30 cellular contexts compared by ENCODE assay signal in genomic region chr21:43298546-43299440, GRCh38.
DNase-seq lines count a peak whose midpoint lies in the region; ATAC-seq and TF ChIP-seq lines count a peak whose summit lies in the region.
"Had no signal": no experiment of that assay in that cellular context is flagged by ENCODE, and none has a peak within 500 bp of the region (broad histone marks: within the 10 kb centered on the region; RNA-seq: fewer than 3 reads in every experiment).

No MANE protein-coding gene starts in this region.

- no peak overlapping the region for H2AK5ac ChIP-seq in trophoblast cell (ENCODE audit: low read length)

- H3K18ac ChIP-seq in trophoblast cell (ENCODE audit: low read length): no peak overlapping the region

- H2BK12ac ChIP-seq in trophoblast cell (ENCODE audit: low read length): no peak overlapping the region

- H4K12ac ChIP-seq in trophoblast cell (ENCODE audit: low read depth, low read length): no peak overlapping the region

- peaks cover 66% of the 10 kb centered on the region for H3K4me1 ChIP-seq in BLaER1
- H3K4me1 ChIP-seq in trophoblast cell (ENCODE audit: control insufficient read depth in 1 of 2, insufficient read depth in 2 of 2, low read length in 2 of 2): peaks cover 0 to 5% of the 10 kb centered on the region in 2 experiments
- H3K4me1 ChIP-seq in left lung: no peaks in the 10 kb centered on the region
- H3K4me1 ChIP-seq: ascending aorta, Peyer's patch, psoas muscle had no signal

- POLR2A ChIA-PET in RWPE1 (lab: Yijun Ruan, JAX; ENCODE audit: low non-redundant PET): no interaction called here

- no peak overlapping the region for H2BK5ac ChIP-seq in trophoblast cell (ENCODE audit: low read depth, low read length, poor library complexity)

- H3K23ac ChIP-seq in trophoblast cell (ENCODE audit: low read length): no peak overlapping the region

- DNase-seq in RWPE1 (ENCODE audit: low spot score) (no peak), left cardiac atrium (peak; percentile 16), trophoblast cell (no peak), left lung (no peak), NCI-H748 (lab: John Stamatoyannopoulos, UW; ENCODE audit: unreplicated experiment) (no peak), NCI-H1436 treated with DMSO at 0.1 percent for 48 hours (lab: John Stamatoyannopoulos, UW) (no peak)
- DNase-seq: activated CD4-positive, alpha-beta T cell treated with anti-CD3 and anti-CD28 coated beads, Interleukin-2, amount 50 U/mL, for 1 hour; activated effector memory CD4-positive, alpha-beta T cell treated with anti-CD3 and anti-CD28 coated beads, Interleukin-2, amount 50 U/mL, for 16 hours; activated T-cell treated with anti-CD3 and anti-CD28 coated beads, Interleukin-2, amount 50 U/mL, for 24 hours; central memory CD4-positive, alpha-beta T cell; effector memory CD8-positive, alpha-beta T cell; EL; HCEC 1CT; IMR-90; NCI-H1694; NCI-H446 treated with DMSO at 0.1 percent for 48 hours; NCI-H82; occipital lobe; Peyer's patch; stimulated activated CD4-positive, alpha-beta T cell treated with anti-CD3 and anti-CD28 coated beads, Interleukin-15, amount 100 ng/mL, for 24 hours; stimulated activated CD4-positive, alpha-beta T cell treated with anti-CD3 and anti-CD28 coated beads, Interleukin-4, amount 100 ng/mL, for 4 hours; T1000; WERI-Rb-1 had no signal

- no peaks in the 10 kb centered on the region for H3K79me2 ChIP-seq in trophoblast cell (ENCODE audit: control insufficient read depth, insufficient read depth, low read length, poor library complexity)

- no peak overlapping the region for H3K9ac ChIP-seq in BLaER1
- no peak overlapping the region for H3K9ac ChIP-seq in trophoblast cell (ENCODE audit: low read length)

- no peak overlapping the region for H2AFZ ChIP-seq in trophoblast cell (ENCODE audit: insufficient read depth, low read length, poor library complexity)

- H4K20me1 ChIP-seq in BLaER1: 0 out of 2 replicates have a peak, but pooled peaks cover 5% of the 10 kb centered on the region

- no peaks in the 10 kb centered on the region for H3K79me1 ChIP-seq in trophoblast cell (ENCODE audit: low read length)

- H3K36me3 ChIP-seq in BLaER1 (no peaks in the 10 kb centered on the region), trophoblast cell (ENCODE audit: control insufficient read depth in 1 of 2, insufficient read depth in 2 of 2, low read length in 2 of 2) (no peaks in the 10 kb centered on the region), left lung (no peaks in the 10 kb centered on the region)
- H3K36me3 ChIP-seq: ascending aorta, Peyer's patch, suprapubic skin, vagina, WERI-Rb-1 had no signal

- H3K27ac ChIP-seq in BLaER1 (0 out of 2 replicates have a peak overlapping the region, but pooled peaks have one; percentile 12), RWPE1 (peak overlapping the region; percentile 87), trophoblast cell (ENCODE audit: low read depth, low read length) (no peak overlapping the region), left lung (no peak overlapping the region)
- H3K27ac ChIP-seq: ascending aorta, Peyer's patch, psoas muscle, suprapubic skin, vagina, WERI-Rb-1 had no signal

- no peak overlapping the region for H3K14ac ChIP-seq in trophoblast cell (ENCODE audit: low read length)

- H3K4me3 ChIP-seq in BLaER1: no peak overlapping the region
- H3K4me3 ChIP-seq in trophoblast cell (ENCODE audit: low read depth, low read length): peak overlapping the region; percentile 49
- no peak overlapping the region for H3K4me3 ChIP-seq in left lung
- H3K4me3 ChIP-seq: ascending aorta, Peyer's patch, psoas muscle, suprapubic skin, vagina had no signal

- WGBS in trophoblast cell (ENCODE audit: extremely low coverage, insufficient coverage, insufficient read length): no CpG with 5 or more reads among the region's 55 CpGs

- no peak overlapping the region for H4K91ac ChIP-seq in trophoblast cell (ENCODE audit: low read depth, low read length)

- H3K27me3 ChIP-seq in BLaER1: no peaks in the 10 kb centered on the region
- no peaks in the 10 kb centered on the region for H3K27me3 ChIP-seq in trophoblast cell (ENCODE audit: insufficient read depth, low read length)
- H3K27me3 ChIP-seq in left lung: no peaks in the 10 kb centered on the region
- H3K27me3 ChIP-seq: ascending aorta, Peyer's patch, vagina had no signal

- CTCF ChIA-PET in RWPE1 (lab: Yijun Ruan, JAX): no interaction called here

- intact Hi-C loops in left cardiac atrium (cut with DNase I) (no loop called here), left lung (cut with DNase I) (no loop called here)

- no peak for ATAC-seq in left cardiac atrium
- ATAC-seq in left lung: no peak
- ATAC-seq in GM18868 (IDR thresholded peaks at IDR 0.05; ENCODE audit: unreplicated experiment): no peak
- ATAC-seq: effector memory CD8-positive, alpha-beta T cell; naive thymus-derived CD8-positive, alpha-beta T cell; psoas muscle had no signal

- H3K9me3 ChIP-seq in BLaER1 (0 out of 2 replicates have a peak, but pooled peaks cover 3% of the 10 kb centered on the region), trophoblast cell (ENCODE audit: insufficient read depth, low read depth, low read length) (peaks cover 11% of the 10 kb centered on the region), left lung (no peaks in the 10 kb centered on the region)
- H3K9me3 ChIP-seq: Peyer's patch, psoas muscle, suprapubic skin, vagina had no signal

- H3K4me2 ChIP-seq in BLaER1 (peak overlapping the region; percentile 66), trophoblast cell (ENCODE audit: low read length) (no peak overlapping the region)

- H4K8ac ChIP-seq in trophoblast cell (ENCODE audit: low read depth, low read length): no peak overlapping the region

- no peak for TF ChIP-seq CTCF in RWPE1 (conservative IDR thresholded peaks at IDR 0.05; ENCODE audit: low read depth)
- no peak for TF ChIP-seq CTCF in left lung (IDR thresholded peaks at IDR 0.05)

- H2BK120ac ChIP-seq in trophoblast cell (ENCODE audit: insufficient read depth, low read length, poor library complexity): no peak overlapping the region

- H3K4ac ChIP-seq in trophoblast cell (ENCODE audit: low read depth, low read length): no peak overlapping the region

Comparison
In these comparisons a context has a peak if more than half of its experiments do, and no peak if none do; other contexts are left out.
1. H3K27ac ChIP-seq: peak in BLaER1 (single experiment) and RWPE1 (single experiment); none in trophoblast cell (single experiment) and left lung (0 of 2).